In the genomic region with DNA sequence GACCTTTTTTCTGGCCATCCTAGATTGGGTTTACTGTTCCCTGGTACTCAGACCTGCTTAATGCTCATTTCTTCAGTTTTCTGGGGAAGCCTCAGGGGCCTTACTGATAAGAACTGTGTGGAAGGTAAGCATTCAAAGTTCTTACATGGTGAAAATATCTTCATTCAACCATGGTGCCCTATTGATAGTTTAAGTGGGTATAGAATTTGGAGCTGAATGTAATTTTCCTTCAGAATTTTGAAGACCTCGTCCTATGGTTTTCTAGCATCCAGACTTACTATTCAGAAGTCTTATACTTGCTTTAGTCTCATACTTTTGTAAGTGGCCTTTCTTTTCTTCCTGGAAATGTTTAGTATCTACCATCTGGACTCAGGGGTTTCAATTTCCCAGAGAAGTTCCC, we compare ENCODE assay signal across 19 cellular contexts.
DNase-seq lines count a peak whose midpoint lies in the region; ATAC-seq and TF ChIP-seq lines count a peak whose summit lies in the region.
"Had no signal": no experiment of that assay in that cellular context is flagged by ENCODE, and none has a peak within 500 bp of the region (broad histone marks: within the 10 kb centered on the region; RNA-seq: fewer than 3 reads in every experiment).

No MANE protein-coding gene starts in this region.

- H3K9me3 ChIP-seq in endodermal cell (ENCODE audit: control insufficient read depth, low read length): no peaks in the 10 kb centered on the region
- no peaks in the 10 kb centered on the region for H3K9me3 ChIP-seq in vagina
- H3K9me3 ChIP-seq: HAP-1 had no signal

- peaks cover 5% of the 10 kb centered on the region for H3K27me3 ChIP-seq in endodermal cell (ENCODE audit: control insufficient read depth, insufficient read depth, low read length, poor library complexity, severe bottlenecking)
- no peaks in the 10 kb centered on the region for H3K27me3 ChIP-seq in vagina
- H3K27me3 ChIP-seq in mesendoderm (ENCODE audit: insufficient read depth, low read length, poor library complexity): no peaks in the 10 kb centered on the region

- H3K36me3 ChIP-seq in endodermal cell (ENCODE audit: control insufficient read depth, insufficient read depth, low read length) (no peaks in the 10 kb centered on the region), vagina (no peaks in the 10 kb centered on the region), mesendoderm (ENCODE audit: control insufficient read depth, insufficient read depth, low read length) (no peaks in the 10 kb centered on the region)
- H3K36me3 ChIP-seq: HAP-1 had no signal

- no peak overlapping the region for H3K4ac ChIP-seq in mesendoderm (ENCODE audit: low read depth, low read length)

- H2BK15ac ChIP-seq in mesendoderm (replicated peaks; ENCODE audit: low read depth): no peak overlapping the region

- no peak overlapping the region for H4K5ac ChIP-seq in mesendoderm (ENCODE audit: low read length)

- H3K4me1 Mint-ChIP-seq in stimulated activated naive CD8-positive, alpha-beta T cell treated with anti-CD3 and anti-CD28 coated beads, Interleukin-15, Interleukin-2, amounts not matched to agents 100 ng/mL and 50 ng/mL, for 24 hours (ENCODE audit: low read depth): peaks cover 39% of the 10 kb centered on the region
- H3K4me1 Mint-ChIP-seq in endodermal cell (peaks cover 18% of the 10 kb centered on the region), nephron (peaks cover 73% of the 10 kb centered on the region), HFFc6 (ENCODE audit: low read depth) (no peaks in the 10 kb centered on the region)
- peaks cover 17% of the 10 kb centered on the region for H3K4me1 Mint-ChIP-seq in activated T-helper 1 cell treated with anti-CD3 and anti-CD28 coated beads, Interleukin-12 subunit alpha, Interleukin-12 subunit beta, Interleukin-2, Interleukin-4 antibody, amounts not matched to agents 30 ng/mL and 10 ng/mL and 1 ng/mL, durations not matched to agents 14 hours and 24 hours and 36 hours (ENCODE audit: low read depth)

- H3K23ac ChIP-seq in mesendoderm (ENCODE audit: low read length): no peak overlapping the region

- H3K79me1 ChIP-seq in mesendoderm (ENCODE audit: low read length): no peaks in the 10 kb centered on the region

- H4K8ac ChIP-seq in mesendoderm (ENCODE audit: low read depth, low read length): no peak overlapping the region

- H3K4me3 ChIP-seq in endodermal cell (ENCODE audit: low read length) (no peak overlapping the region), vagina (no peak overlapping the region), mesendoderm (ENCODE audit: low read length) (no peak overlapping the region)
- H3K4me3 ChIP-seq: A549, HAP-1 had no signal

- H3K79me2 ChIP-seq in mesendoderm (ENCODE audit: control insufficient read depth, insufficient read depth, low read length): no peaks in the 10 kb centered on the region

- H2BK5ac ChIP-seq in mesendoderm (ENCODE audit: low read length): no peak overlapping the region

- H3K18ac ChIP-seq in mesendoderm (ENCODE audit: low read length): no peak overlapping the region

- H3K9ac ChIP-seq in endodermal cell (ENCODE audit: extremely low read depth, low read length, poor library complexity, severe bottlenecking) (no peak overlapping the region), mesendoderm (ENCODE audit: low read length) (no peak overlapping the region)

- WGBS in endodermal cell (ENCODE audit: insufficient coverage in 1 of 2, insufficient read length in 1 of 2), 2 experiments: 93% methylated on average over 1 of the region's 1 CpG; no CpG with 5 or more reads in 1 of the 2 experiments
- WGBS in mesendoderm (ENCODE audit: extremely low coverage, insufficient coverage, low lambda C conversion rate): no CpG with 5 or more reads among the region's 1 CpG

- H2AK5ac ChIP-seq in mesendoderm (ENCODE audit: low read length): no peak overlapping the region

- no peak overlapping the region for H3K27ac ChIP-seq in endodermal cell (ENCODE audit: low read depth, low read length)
- peak overlapping the region; percentile 69 for H3K27ac ChIP-seq in vagina
- H3K27ac ChIP-seq in mesendoderm (ENCODE audit: low read depth, low read length): no peak overlapping the region
- H3K27ac ChIP-seq: A549 had no signal

- no peaks in the 10 kb centered on the region for H3K27me3 Mint-ChIP-seq in stimulated activated naive CD8-positive, alpha-beta T cell treated with anti-CD3 and anti-CD28 coated beads, Interleukin-15, Interleukin-2, amounts not matched to agents 100 ng/mL and 50 ng/mL, for 24 hours
- H3K27me3 Mint-ChIP-seq in endodermal cell (ENCODE audit: insufficient read depth) (peaks cover 74% of the 10 kb centered on the region), nephron (ENCODE audit: low read depth) (peaks cover 8% of the 10 kb centered on the region), HFFc6 (ENCODE audit: insufficient read depth) (peaks cover 47% of the 10 kb centered on the region)
- H3K27me3 Mint-ChIP-seq in activated T-helper 1 cell treated with anti-CD3 and anti-CD28 coated beads, Interleukin-12 subunit alpha, Interleukin-12 subunit beta, Interleukin-2, Interleukin-4 antibody, amounts not matched to agents 30 ng/mL and 10 ng/mL and 1 ng/mL, durations not matched to agents 14 hours and 24 hours and 36 hours (ENCODE audit: insufficient read depth): no peaks in the 10 kb centered on the region
- H3K27me3 Mint-ChIP-seq: CD4-positive, alpha-beta memory T cell had no signal

- H3K4me1 ChIP-seq in endodermal cell (ENCODE audit: control insufficient read depth, insufficient read depth, low read length): peaks cover 8% of the 10 kb centered on the region
- H3K4me1 ChIP-seq in vagina: peaks cover 53% of the 10 kb centered on the region
- H3K4me1 ChIP-seq in mesendoderm (ENCODE audit: control insufficient read depth, low read depth, low read length): no peaks in the 10 kb centered on the region

- no peak overlapping the region for H3K4me2 ChIP-seq in mesendoderm (ENCODE audit: low read length)
- H3K4me2 ChIP-seq: A549 had no signal

- intact Hi-C loops in vagina (cut with DNase I): no loop called here
- intact Hi-C loops in activated T-helper 1 cell treated with anti-CD3 and anti-CD28 coated beads, Interleukin-12 subunit alpha, Interleukin-12 subunit beta, Interleukin-2, Interleukin-4 antibody, amounts not matched to agents 30 ng/mL and 10 ng/mL and 1 ng/mL, durations not matched to agents 14 hours and 24 hours and 36 hours (cut with micrococcal nuclease): no loop called here

- peaks cover 10% of the 10 kb centered on the region for H3K9me3 Mint-ChIP-seq in stimulated activated naive CD8-positive, alpha-beta T cell treated with anti-CD3 and anti-CD28 coated beads, Interleukin-15, Interleukin-2, amounts not matched to agents 100 ng/mL and 50 ng/mL, for 24 hours
- H3K9me3 Mint-ChIP-seq in endodermal cell: peaks cover 3% of the 10 kb centered on the region
- peaks cover 15% of the 10 kb centered on the region for H3K9me3 Mint-ChIP-seq in nephron
- H3K9me3 Mint-ChIP-seq in HFFc6: no peaks in the 10 kb centered on the region; the same call in 1 of the 2 replicates
- H3K9me3 Mint-ChIP-seq in activated T-helper 1 cell treated with anti-CD3 and anti-CD28 coated beads, Interleukin-12 subunit alpha, Interleukin-12 subunit beta, Interleukin-2, Interleukin-4 antibody, amounts not matched to agents 30 ng/mL and 10 ng/mL and 1 ng/mL, durations not matched to agents 14 hours and 24 hours and 36 hours: no peaks in the 10 kb centered on the region

- no peak overlapping the region for H3K27ac Mint-ChIP-seq in stimulated activated naive CD8-positive, alpha-beta T cell treated with anti-CD3 and anti-CD28 coated beads, Interleukin-15, Interleukin-2, amounts not matched to agents 100 ng/mL and 50 ng/mL, for 24 hours
- H3K27ac Mint-ChIP-seq in endodermal cell (no peak overlapping the region), nephron (peak overlapping the region; percentile 87 to 99 (median 98)), HFFc6 (no peak overlapping the region)
- H3K27ac Mint-ChIP-seq in activated T-helper 1 cell treated with anti-CD3 and anti-CD28 coated beads, Interleukin-12 subunit alpha, Interleukin-12 subunit beta, Interleukin-2, Interleukin-4 antibody, amounts not matched to agents 30 ng/mL and 10 ng/mL and 1 ng/mL, durations not matched to agents 14 hours and 24 hours and 36 hours: no peak overlapping the region

- no peak overlapping the region for H3K56ac ChIP-seq in mesendoderm (ENCODE audit: low read length)

- H2BK120ac ChIP-seq in mesendoderm (ENCODE audit: low read depth, low read length): no peak overlapping the region

- DNase-seq in stimulated activated naive CD8-positive, alpha-beta T cell treated with anti-CD3 and anti-CD28 coated beads, Interleukin-15, Interleukin-2, amounts not matched to agents 100 U/mL and 50 U/mL, for 24 hours: no peak
- DNase-seq in endodermal cell (peak; percentile 3), vagina (ENCODE audit: extremely low spot score in 2 of 2) (no peak), HFFc6 (no peak), mesendoderm (no peak)
- DNase-seq in activated T-helper 1 cell treated with anti-CD3 and anti-CD28 coated beads, Interleukin-12 subunit alpha, Interleukin-12 subunit beta, Interleukin-2, Interleukin-4 antibody, amounts not matched to agents 30 ng/mL and 10 ng/mL and 1 ng/mL, durations not matched to agents 14 hours and 24 hours and 36 hours (ENCODE audit: low spot score): no peak
- DNase-seq: 8988T; C1 segment of cervical spinal cord; Calu3; CD4-positive, alpha-beta memory T cell; COR-L47; DMS53; DMS79 treated with DMSO at 0.1 percent for 48 hours; GF-D8; GOT3 had no signal

- H3K4me3 Mint-ChIP-seq in stimulated activated naive CD8-positive, alpha-beta T cell treated with anti-CD3 and anti-CD28 coated beads, Interleukin-15, Interleukin-2, amounts not matched to agents 100 ng/mL and 50 ng/mL, for 24 hours: peak overlapping the region; percentile 2
- H3K4me3 Mint-ChIP-seq in endodermal cell: no peak overlapping the region
- H3K4me3 Mint-ChIP-seq in nephron: peak overlapping the region in 1 of 3 experiments; percentile 24
- no peak overlapping the region for H3K4me3 Mint-ChIP-seq in HFFc6
- no peak overlapping the region for H3K4me3 Mint-ChIP-seq in activated T-helper 1 cell treated with anti-CD3 and anti-CD28 coated beads, Interleukin-12 subunit alpha, Interleukin-12 subunit beta, Interleukin-2, Interleukin-4 antibody, amounts not matched to agents 30 ng/mL and 10 ng/mL and 1 ng/mL, durations not matched to agents 14 hours and 24 hours and 36 hours
- H3K4me3 Mint-ChIP-seq: CD4-positive, alpha-beta memory T cell had no signal

- H3K36me3 Mint-ChIP-seq in stimulated activated naive CD8-positive, alpha-beta T cell treated with anti-CD3 and anti-CD28 coated beads, Interleukin-15, Interleukin-2, amounts not matched to agents 100 ng/mL and 50 ng/mL, for 24 hours (ENCODE audit: low read depth): peaks cover 9% of the 10 kb centered on the region
- H3K36me3 Mint-ChIP-seq in endodermal cell (ENCODE audit: low read depth): no peaks in the 10 kb centered on the region
- no peaks in the 10 kb centered on the region for H3K36me3 Mint-ChIP-seq in nephron (ENCODE audit: low read depth)
- H3K36me3 Mint-ChIP-seq in HFFc6 (ENCODE audit: low read depth): no peaks in the 10 kb centered on the region
- H3K36me3 Mint-ChIP-seq in activated T-helper 1 cell treated with anti-CD3 and anti-CD28 coated beads, Interleukin-12 subunit alpha, Interleukin-12 subunit beta, Interleukin-2, Interleukin-4 antibody, amounts not matched to agents 30 ng/mL and 10 ng/mL and 1 ng/mL, durations not matched to agents 14 hours and 24 hours and 36 hours (ENCODE audit: low read depth): peaks cover 1% of the 10 kb centered on the region

- TF ChIP-seq POLR2A in vagina (IDR thresholded peaks at IDR 0.05): no peak

- TF ChIP-seq CTCF in endodermal cell (conservative IDR thresholded peaks at IDR 0.05) (no peak), nephron (IDR thresholded peaks at IDR 0.05; ENCODE audit: unreplicated experiment in 3 of 3) (no peak), vagina (IDR thresholded peaks at IDR 0.05) (no peak), HFFc6 (IDR thresholded peaks at IDR 0.05) (no peak)

- ATAC-seq in stimulated activated naive CD8-positive, alpha-beta T cell treated with anti-CD3 and anti-CD28 coated beads, Interleukin-15, Interleukin-2, amounts not matched to agents 100 U/mL and 50 U/mL, for 24 hours: no peak
- ATAC-seq: A549 had no signal

Comparison
In these comparisons a context has a peak if more than half of its experiments do, and no peak if none do; other contexts are left out.
1. H3K27ac Mint-ChIP-seq: peak in nephron (3 of 3); none in stimulated activated naive CD8-positive, alpha-beta T cell treated with anti-CD3 and anti-CD28 coated beads, Interleukin-15, Interleukin-2, amounts not matched to agents 100 ng/mL and 50 ng/mL, for 24 hours (single experiment), endodermal cell (single experiment), HFFc6 (single experiment) and activated T-helper 1 cell treated with anti-CD3 and anti-CD28 coated beads, Interleukin-12 subunit alpha, Interleukin-12 subunit beta, Interleukin-2, Interleukin-4 antibody, amounts not matched to agents 30 ng/mL and 10 ng/mL and 1 ng/mL, durations not matched to agents 14 hours and 24 hours and 36 hours (single experiment).